Comparison of ENCODE assay signal across 18 cellular contexts in genomic region chr14:77290705-77291104, GRCh38. TPM values are rescaled to one million over a fixed set of nuclear protein-coding genes. Genes with fewer than 3 reads are reported as not detected.
A peak's percentile ranks its signal among the peaks of the same experiment; 100 is the strongest.
DNase-seq lines count a peak whose midpoint lies in the region; ATAC-seq and TF ChIP-seq lines count a peak whose summit lies in the region.
"Had no signal": no experiment of that assay in that cellular context is flagged by ENCODE, and none has a peak within 500 bp of the region (broad histone marks: within the 10 kb centered on the region; RNA-seq: fewer than 3 reads in every experiment).

No MANE protein-coding gene starts in this region.

- intact Hi-C loops in heart right ventricle (cut with DNase I) (loop anchor here in 1 of 10 donors (10.0 kb wide), 1 partner anchor 264 kb away; no protein-coding TSS in a partner anchor), head of caudate nucleus (cut with DNase I) (no loop called here)

- TF ChIP-seq EP300 in SK-N-SH (IDR thresholded peaks at IDR 0.05; ENCODE audit: borderline replicate concordance in 1 of 2, low read depth in 1 of 2, low read length in 1 of 2) = no peak

- H3F3A ChIP-seq in SK-N-SH (replicated peaks; ENCODE audit: insufficient read depth) = no peaks in the 10 kb centered on the region

- peaks cover 19 to 46% of the 10 kb centered on the region in 2 experiments for H3K36me3 ChIP-seq in SK-N-SH (replicated peaks in 1 of 2; ENCODE audit: control insufficient read depth in 1 of 2, insufficient read depth in 2 of 2, low read length in 1 of 2)
- H3K36me3 ChIP-seq in heart right ventricle = peaks cover 0 to 97% (median 19%) of the 10 kb centered on the region in 9 donors

- peaks cover 7% of the 10 kb centered on the region for H3K36me3 Mint-ChIP-seq in T-helper 17 cell (ENCODE audit: low read depth)

- no peak overlapping the region for H2AFZ ChIP-seq in SK-N-SH (ENCODE audit: low read depth)

- peaks cover 3% of the 10 kb centered on the region for H3K4me1 Mint-ChIP-seq in T-helper 17 cell

- no peaks in the 10 kb centered on the region for H4K20me1 ChIP-seq in SK-N-SH (ENCODE audit: insufficient read depth)

- no peaks in the 10 kb centered on the region for H3K27me3 Mint-ChIP-seq in T-helper 17 cell

- H3K4me3 Mint-ChIP-seq in T-helper 17 cell = no peak overlapping the region
- H3K4me3 Mint-ChIP-seq: activated T-helper 1 cell treated with anti-CD3 and anti-CD28 coated beads, Interleukin-12 subunit alpha, Interleukin-12 subunit beta, Interleukin-2, Interleukin-4 antibody, amounts not matched to agents 30 ng/mL and 10 ng/mL and 1 ng/mL, durations not matched to agents 14 hours and 24 hours and 36 hours had no signal

- TF ChIP-seq RAD21 in SK-N-SH (IDR thresholded peaks at IDR 0.05; ENCODE audit: low read length) = no peak

- no peak for ATAC-seq in T-helper 17 cell
- no peak for ATAC-seq in heart right ventricle
- ATAC-seq: pancreas had no signal

- no peak overlapping the region for H3K4me2 ChIP-seq in SK-N-SH

- CTCF ChIA-PET in SK-N-SH (lab: Yijun Ruan, JAX) = interaction anchor here (1.4 to 5.0 kb wide), 4 partner anchors 11 to 139 kb away, joined by 4 to 28 read pairs (median 16); no protein-coding TSS in a partner anchor

- peak; percentile 11; the same call in 1 of the 2 replicates for TF ChIP-seq CTCF in GM12875 (IDR thresholded peaks at IDR 0.05; ENCODE audit: borderline replicate concordance, insufficient read depth, low read depth, low read length)
- peak; percentile 24; the same call in 1 of the 2 replicates for TF ChIP-seq CTCF in SK-N-SH (IDR thresholded peaks at IDR 0.05)
- TF ChIP-seq CTCF in heart right ventricle (IDR thresholded peaks at IDR 0.05) = no peak

- H3K4me1 ChIP-seq in SK-N-SH (ENCODE audit: control insufficient read depth in 1 of 2, insufficient read depth in 2 of 2, low read depth in 1 of 2, low read length in 1 of 2) (no peaks in the 10 kb centered on the region), heart right ventricle (no peaks in the 10 kb centered on the region)
- H3K4me1 ChIP-seq: pancreas had no signal

- no peaks in the 10 kb centered on the region for H3K9me3 ChIP-seq in SK-N-SH
- H3K9me3 ChIP-seq in T-helper 17 cell (ENCODE audit: control insufficient read depth, low read length, poor library complexity, severe bottlenecking) = no peaks in the 10 kb centered on the region
- H3K9me3 ChIP-seq in heart right ventricle = no peaks in the 10 kb centered on the region
- H3K9me3 ChIP-seq: pancreas had no signal

- H3K79me2 ChIP-seq in SK-N-SH (ENCODE audit: insufficient read depth) = no peaks in the 10 kb centered on the region

- 90% methylated on average over 3 of the region's 4 CpGs for WGBS in SK-N-SH (ENCODE audit: low lambda C conversion rate)
- WGBS in heart right ventricle, 2 donors = 79 to 86% methylated on average over 4 of the region's 4 CpGs

- no peak overlapping the region for H3K27ac Mint-ChIP-seq in T-helper 17 cell
- H3K27ac Mint-ChIP-seq: activated T-helper 1 cell treated with anti-CD3 and anti-CD28 coated beads, Interleukin-12 subunit alpha, Interleukin-12 subunit beta, Interleukin-2, Interleukin-4 antibody, amounts not matched to agents 30 ng/mL and 10 ng/mL and 1 ng/mL, durations not matched to agents 14 hours and 24 hours and 36 hours had no signal

- H3K4me3 ChIP-seq in GM12875 (ENCODE audit: low read depth, low read length) = no peak overlapping the region
- H3K4me3 ChIP-seq in SK-N-SH (ENCODE audit: low read depth in 2 of 2, low read length in 1 of 2) = no peak overlapping the region
- no peak overlapping the region for H3K4me3 ChIP-seq in heart right ventricle
- H3K4me3 ChIP-seq: dorsolateral prefrontal cortex, pancreas had no signal

- H3K9me2 ChIP-seq in SK-N-SH = no peaks in the 10 kb centered on the region

- H3K27me3 ChIP-seq in SK-N-SH (ENCODE audit: insufficient read depth) (no peaks in the 10 kb centered on the region), heart right ventricle (no peaks in the 10 kb centered on the region)
- H3K27me3 ChIP-seq: dorsolateral prefrontal cortex, pancreas had no signal

- no peak overlapping the region for H3K9ac ChIP-seq in SK-N-SH

- DNase-seq in A172 (ENCODE audit: low spot score) (peak; percentile 15), SK-N-SH (no peak), hepatic stellate cell (ENCODE audit: low spot score) (peak; percentile 50), T-helper 17 cell (no peak), heart right ventricle (no peak), head of caudate nucleus (no peak)
- no peak for DNase-seq in activated T-cell treated with anti-CD3 and anti-CD28 coated beads, Interleukin-2, amount 50 U/mL, for 48 hours
- DNase-seq: amniotic stem cell, Calu3, dorsolateral prefrontal cortex, kidney, NCI-H1105 treated with DMSO at 0.1 percent for 48 hours, NCI-H510A treated with DMSO at 0.1 percent for 48 hours, pancreas had no signal

- POLR2A ChIA-PET in SK-N-SH (lab: Yijun Ruan, JAX) = no interaction called here

- H3K27ac ChIP-seq in SK-N-SH (ENCODE audit: low read depth in 2 of 2, low read length in 1 of 2) = no peak overlapping the region
- no peak overlapping the region for H3K27ac ChIP-seq in heart right ventricle
- H3K27ac ChIP-seq: dorsolateral prefrontal cortex, pancreas had no signal

TF ChIP-seq in SK-N-SH, 30 proteins besides CTCF, POLR2A, EP300 and RAD21 (continues in another document):
- TF ChIP-seq TCF12 (IDR thresholded peaks at IDR 0.05) (no peak), GABPA (IDR thresholded peaks at IDR 0.05; ENCODE audit: low read depth) (no peak), USF2 (IDR thresholded peaks at IDR 0.05; ENCODE audit: borderline replicate concordance, low read depth, low read length) (no peak), FOXJ3 (CRISPR knock-in tag; IDR thresholded peaks at IDR 0.05) (no peak), FOSL2 (IDR thresholded peaks at IDR 0.05; ENCODE audit: borderline replicate concordance, low read depth) (no peak), USF1 (IDR thresholded peaks at IDR 0.05; ENCODE audit: borderline replicate concordance, low read depth) (no peak), JUND (IDR thresholded peaks at IDR 0.05) (no peak), SMC3 (IDR thresholded peaks at IDR 0.05; ENCODE audit: low read depth, low read length) (no peak)
- TF ChIP-seq, protein P1, sequence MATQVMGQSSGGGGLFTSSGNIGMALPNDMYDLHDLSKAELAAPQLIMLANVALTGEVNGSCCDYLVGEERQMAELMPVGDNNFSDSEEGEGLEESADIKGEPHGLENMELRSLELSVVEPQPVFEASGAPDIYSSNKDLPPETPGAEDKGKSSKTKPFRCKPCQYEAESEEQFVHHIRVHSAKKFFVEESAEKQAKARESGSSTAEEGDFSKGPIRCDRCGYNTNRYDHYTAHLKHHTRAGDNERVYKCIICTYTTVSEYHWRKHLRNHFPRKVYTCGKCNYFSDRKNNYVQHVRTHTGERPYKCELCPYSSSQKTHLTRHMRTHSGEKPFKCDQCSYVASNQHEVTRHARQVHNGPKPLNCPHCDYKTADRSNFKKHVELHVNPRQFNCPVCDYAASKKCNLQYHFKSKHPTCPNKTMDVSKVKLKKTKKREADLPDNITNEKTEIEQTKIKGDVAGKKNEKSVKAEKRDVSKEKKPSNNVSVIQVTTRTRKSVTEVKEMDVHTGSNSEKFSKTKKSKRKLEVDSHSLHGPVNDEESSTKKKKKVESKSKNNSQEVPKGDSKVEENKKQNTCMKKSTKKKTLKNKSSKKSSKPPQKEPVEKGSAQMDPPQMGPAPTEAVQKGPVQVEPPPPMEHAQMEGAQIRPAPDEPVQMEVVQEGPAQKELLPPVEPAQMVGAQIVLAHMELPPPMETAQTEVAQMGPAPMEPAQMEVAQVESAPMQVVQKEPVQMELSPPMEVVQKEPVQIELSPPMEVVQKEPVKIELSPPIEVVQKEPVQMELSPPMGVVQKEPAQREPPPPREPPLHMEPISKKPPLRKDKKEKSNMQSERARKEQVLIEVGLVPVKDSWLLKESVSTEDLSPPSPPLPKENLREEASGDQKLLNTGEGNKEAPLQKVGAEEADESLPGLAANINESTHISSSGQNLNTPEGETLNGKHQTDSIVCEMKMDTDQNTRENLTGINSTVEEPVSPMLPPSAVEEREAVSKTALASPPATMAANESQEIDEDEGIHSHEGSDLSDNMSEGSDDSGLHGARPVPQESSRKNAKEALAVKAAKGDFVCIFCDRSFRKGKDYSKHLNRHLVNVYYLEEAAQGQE (IDR thresholded peaks at IDR 0.05; ENCODE audit: low read depth, low read length) = no peak

RNA-seq across cellular contexts. Expression of gene NGB, which starts 19.7 kb away (rescaled TPM):
- total RNA-seq in A172 (2014; rRNA removed; shearing (Covaris generic)) = not detected in 2 replicates
- polyA plus RNA-seq in SK-N-SH (2012; rRNA removed) = not detected in 2 replicates
- polyA plus RNA-seq in SK-N-SH (2012; cell fraction: cytosol; rRNA removed) = 0.01 TPM in 1 of 2 replicates, not detected in the other
- polyA plus RNA-seq in SK-N-SH (2012; cell fraction: nucleus; rRNA removed) = not detected in 2 replicates
- not detected for total RNA-seq in T-helper 17 cell
- not detected for total RNA-seq in heart right ventricle
- not detected for polyA plus RNA-seq in heart right ventricle
- total RNA-seq: activated T-helper 1 cell treated with anti-CD3 and anti-CD28 coated beads, Interleukin-12 subunit alpha, Interleukin-12 subunit beta, Interleukin-2, Interleukin-4 antibody, amounts not matched to agents 30 ng/mL and 10 ng/mL and 1 ng/mL, durations not matched to agents 14 hours and 24 hours and 36 hours; Calu3; kidney; mucosa of gallbladder; T-helper 2 cell treated with Interferon-gamma antibody and Interleukin-4, amounts not matched to agents 100 ng/mL and 5 ng/mL, for 36 hours had no signal

RNA-seq across cellular contexts. Expression of gene POMT2, which starts 30.0 kb away (rescaled TPM):
- total RNA-seq in A172 (2014; rRNA removed; shearing (Covaris generic)) = 13.7 and 14.5 TPM in 2 replicates
- 19.9 and 22.8 TPM in 2 replicates for polyA plus RNA-seq in SK-N-SH (2012; rRNA removed)
- 10.6 and 11.6 TPM in 2 replicates for polyA plus RNA-seq in SK-N-SH (2012; cell fraction: cytosol; rRNA removed)
- 74.6 and 108 TPM in 2 replicates for polyA plus RNA-seq in SK-N-SH (2012; cell fraction: nucleus; rRNA removed)
- total RNA-seq in T-helper 17 cell = 10 to 100 TPM in 1 of 2 donors, 1 to 10 TPM in 1; 8.8 to 11.4 TPM
- 10 to 100 TPM; 10.5 to 23.4 (median 17.6) TPM for total RNA-seq in heart right ventricle
- 10 to 100 TPM; 13.5 to 15.8 TPM for polyA plus RNA-seq in heart right ventricle

RNA-seq across cellular contexts. Expression of gene GSTZ1, which starts 30.1 kb away (rescaled TPM):
- 28.6 and 30.4 TPM in 2 replicates for total RNA-seq in A172 (2014; rRNA removed; shearing (Covaris generic))
- polyA plus RNA-seq in SK-N-SH (2012; rRNA removed) (43.1 and 53.7 TPM in 2 replicates), heart right ventricle (10 to 100 TPM; 14.5 to 17.3 TPM)
- polyA plus RNA-seq in SK-N-SH (2012; cell fraction: cytosol; rRNA removed) = 31.1 and 38.5 TPM in 2 replicates
- 70.6 and 83.8 TPM in 2 replicates for polyA plus RNA-seq in SK-N-SH (2012; cell fraction: nucleus; rRNA removed)
- total RNA-seq in T-helper 17 cell (1 to 10 TPM; 5.5 to 7.5 TPM), heart right ventricle (10 to 100 TPM; 10.7 to 20.5 (median 16.0) TPM)

Comparison
In these comparisons a context has a peak if more than half of its experiments do, and no peak if none do; other contexts are left out.
1. DNase-seq: peak in A172 (single experiment) and hepatic stellate cell (single experiment); none in SK-N-SH (single experiment), T-helper 17 cell (0 of 3), activated T-cell treated with anti-CD3 and anti-CD28 coated beads, Interleukin-2, amount 50 U/mL, for 48 hours (0 of 2), heart right ventricle (0 of 2) and head of caudate nucleus (0 of 42).
2. CTCF ChIP-seq: peak in GM12875 (single experiment) and SK-N-SH (single experiment); none in heart right ventricle (0 of 9).